ENCODE assay signal across 1 cellular context in the genomic region with DNA sequence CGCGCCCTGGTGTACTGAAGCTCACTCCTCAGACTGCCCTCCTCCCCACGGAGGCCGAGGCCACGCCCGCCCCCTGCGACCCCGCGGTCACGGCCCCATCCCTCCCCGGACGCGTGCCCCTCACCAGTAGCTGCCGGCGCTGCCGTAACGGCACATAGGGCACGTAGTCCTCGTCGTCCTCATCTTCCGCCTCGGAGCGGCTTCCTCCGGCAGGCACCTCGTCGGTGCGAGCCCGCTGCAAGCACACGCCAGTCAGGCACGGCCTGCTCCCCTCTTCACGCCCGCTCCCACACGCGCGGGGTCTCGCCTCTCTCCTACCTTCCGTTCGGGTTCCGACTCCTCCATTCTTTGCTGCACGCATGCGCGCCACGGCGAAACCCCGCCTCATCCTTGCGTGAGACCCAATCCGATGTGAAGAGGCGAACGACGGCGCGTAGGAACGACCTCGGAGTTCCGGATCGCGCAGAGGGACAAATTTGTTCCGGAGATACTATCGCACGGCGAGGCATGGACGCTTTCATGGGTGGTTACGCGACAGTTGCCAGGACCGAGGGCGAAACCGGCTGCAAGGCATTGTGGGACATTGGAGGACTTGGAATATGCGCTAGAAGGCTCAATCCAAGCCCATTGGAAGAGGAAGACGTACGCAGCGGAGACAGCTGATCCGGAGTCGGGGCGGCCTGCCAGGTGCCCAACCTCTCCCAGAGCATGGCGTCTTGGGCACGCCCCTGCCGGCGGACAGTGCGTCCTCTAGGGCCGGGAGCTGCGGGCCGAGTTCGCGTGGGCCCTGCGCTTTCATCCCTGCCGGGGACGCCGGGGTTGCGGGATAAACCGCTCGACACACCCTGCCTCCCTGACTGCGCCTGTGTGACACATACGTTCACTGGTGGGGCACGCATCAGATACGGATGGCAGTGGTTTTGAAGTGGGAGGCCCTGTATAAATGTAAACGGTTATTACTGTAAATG.
TF ChIP-seq lines count a peak whose summit lies in the region.

Gene DDX41, minus strand, starts transcription at position 361 of the 968 bp plus-strand sequence. Its CDS starts 16 bp downstream, at position 345.

TF ChIP-seq in A549, 52 proteins besides CTCF, POLR2A, EP300 and RAD21 (continued from another document):
- TF ChIP-seq, protein P1, sequence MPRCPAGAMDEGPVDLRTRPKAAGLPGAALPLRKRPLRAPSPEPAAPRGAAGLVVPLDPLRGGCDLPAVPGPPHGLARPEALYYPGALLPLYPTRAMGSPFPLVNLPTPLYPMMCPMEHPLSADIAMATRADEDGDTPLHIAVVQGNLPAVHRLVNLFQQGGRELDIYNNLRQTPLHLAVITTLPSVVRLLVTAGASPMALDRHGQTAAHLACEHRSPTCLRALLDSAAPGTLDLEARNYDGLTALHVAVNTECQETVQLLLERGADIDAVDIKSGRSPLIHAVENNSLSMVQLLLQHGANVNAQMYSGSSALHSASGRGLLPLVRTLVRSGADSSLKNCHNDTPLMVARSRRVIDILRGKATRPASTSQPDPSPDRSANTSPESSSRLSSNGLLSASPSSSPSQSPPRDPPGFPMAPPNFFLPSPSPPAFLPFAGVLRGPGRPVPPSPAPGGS (IDR thresholded peaks at IDR 0.05), result 0 out of 3 replicates have a peak, but pooled peaks have one; percentile 57
- TF ChIP-seq GATA3 (IDR thresholded peaks at IDR 0.05; ENCODE audit: borderline replicate concordance), result peak; percentile 92
- peak; percentile 35; the same call in 1 of the 2 replicates for TF ChIP-seq MYC (IDR thresholded peaks at IDR 0.05; ENCODE audit: borderline replicate concordance, low read length)
- TF ChIP-seq POLR2AphosphoS2 (conservative IDR thresholded peaks at IDR 0.05; ENCODE audit: low read length), result peak; percentile 70; the same call in 1 of the 2 replicates
- peak; percentile 23; the same call in 1 of the 2 replicates for TF ChIP-seq PHF8 (IDR thresholded peaks at IDR 0.05; ENCODE audit: borderline replicate concordance, low read depth)
- no peak for TF ChIP-seq HOXA7 (CRISPR knock-in tag; IDR thresholded peaks at IDR 0.05)
